19 cellular contexts compared by ENCODE assay signal in the genomic region with DNA sequence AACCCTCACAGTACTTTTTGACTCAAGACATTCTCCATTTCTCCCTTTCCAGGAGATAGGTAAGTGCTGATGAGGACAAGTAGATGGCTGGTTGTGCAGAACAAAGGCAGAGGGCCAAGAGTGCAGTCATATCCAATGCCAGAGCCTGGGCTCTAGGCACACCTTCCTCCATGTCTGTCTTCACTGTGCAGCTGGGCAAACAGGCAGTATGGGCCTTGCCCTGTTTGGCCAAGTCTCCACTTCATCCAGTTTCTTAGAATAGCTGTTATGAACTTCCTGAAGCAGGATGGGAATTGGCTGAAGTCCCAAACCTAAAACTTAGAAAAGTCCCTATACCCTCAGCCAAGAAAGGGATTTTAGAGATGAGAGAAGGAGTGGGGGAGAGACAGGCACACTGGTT. TPM values are rescaled to one million over a fixed set of nuclear protein-coding genes. Genes with fewer than 3 reads are reported as not detected.
DNase-seq lines count a peak whose midpoint lies in the region; ATAC-seq and TF ChIP-seq lines count a peak whose summit lies in the region.
"Had no signal": no experiment of that assay in that cellular context is flagged by ENCODE, and none has a peak within 500 bp of the region (broad histone marks: within the 10 kb centered on the region; RNA-seq: fewer than 3 reads in every experiment).

No MANE protein-coding gene starts in this region.

- no peaks in the 10 kb centered on the region for H3K79me2 ChIP-seq in mammary epithelial cell (ENCODE audit: insufficient read depth, low read length)

- H3K23ac ChIP-seq in mesenchymal stem cell (ENCODE audit: low read length in 2 of 2), result no peak overlapping the region

- dilution Hi-C loops in mammary epithelial cell (cut with HindIII; ENCODE audit: low sequenced_read_pairs), result loop anchor here (25.0 kb wide), 1 partner anchor 402 kb away; no protein-coding TSS in a partner anchor

- no peak overlapping the region for H3K18ac ChIP-seq in mesenchymal stem cell (ENCODE audit: low read depth in 1 of 2, low read length in 2 of 2)

- no peak overlapping the region for H2AFZ ChIP-seq in mammary epithelial cell (ENCODE audit: low read depth, low read length)
- no peak overlapping the region for H2AFZ ChIP-seq in mesenchymal stem cell (ENCODE audit: low read depth, low read length)
- H2AFZ ChIP-seq: GM23248 had no signal

- H3K4me3 Mint-ChIP-seq in MCF 10A (ENCODE audit: unreplicated experiment), result no peak overlapping the region
- H3K4me3 Mint-ChIP-seq: CD14-positive monocyte; CD4-positive, alpha-beta memory T cell had no signal

- TF ChIP-seq CTCF in MCF 10A (IDR thresholded peaks at IDR 0.05; ENCODE audit: unreplicated experiment), result no peak
- no peak for TF ChIP-seq CTCF in mammary epithelial cell (conservative IDR thresholded peaks at IDR 0.05 in 1 of 2, IDR thresholded peaks at IDR 0.05 in 1 of 2; ENCODE audit: extremely low read depth in 1 of 2, insufficient read depth in 1 of 2, low read depth in 1 of 2, low read length in 2 of 2)

- intact Hi-C loops in MCF 10A (cut with micrococcal nuclease), result no loop called here
- intact Hi-C loops in mammary epithelial cell (cut with micrococcal nuclease), result no loop called here

- H2AK5ac ChIP-seq in mesenchymal stem cell (ENCODE audit: low read length, severe bottlenecking), result no peak overlapping the region

- H3K79me1 ChIP-seq in mesenchymal stem cell (replicated peaks; ENCODE audit: low read length, poor library complexity, severe bottlenecking), result no peaks in the 10 kb centered on the region

- peak; percentile 6 for DNase-seq in MCF 10A (ENCODE audit: unreplicated experiment)
- no peak for DNase-seq in mammary epithelial cell
- no peak for DNase-seq in mesenchymal stem cell
- DNase-seq in T-helper 2 cell, result no peak
- DNase-seq in SKM-1 treated with dmso at 0.1 percent for 144 hours (lab: John Stamatoyannopoulos, UW; ENCODE audit: unreplicated experiment), result no peak
- DNase-seq: Calu3; CD4-positive, alpha-beta memory T cell; DND-41; EL; GM23248 had no signal

- H3K9ac ChIP-seq in mammary epithelial cell (ENCODE audit: insufficient read depth, low read length) (no peak overlapping the region), mesenchymal stem cell (ENCODE audit: low read length) (no peak overlapping the region)
- H3K9ac ChIP-seq: BLaER1, GM23248 had no signal

- H2BK12ac ChIP-seq in mesenchymal stem cell (ENCODE audit: low read length in 2 of 2), result no peak overlapping the region

- BruUV-seq in MCF 10A (replicated peaks; lab: Mats Ljungman, UMichigan) (no TSS peak), mammary epithelial cell (replicated peaks; lab: Mats Ljungman, UMichigan) (no TSS peak)

- H4K8ac ChIP-seq in mesenchymal stem cell (ENCODE audit: low read length), result peak overlapping the region; percentile 67

- no peaks in the 10 kb centered on the region for H3K36me3 Mint-ChIP-seq in MCF 10A (ENCODE audit: insufficient read depth, unreplicated experiment)
- H3K36me3 Mint-ChIP-seq: CD14-positive monocyte had no signal

- ATAC-seq in esophagus mucosa (peak; percentile 40), HG02588 (IDR thresholded peaks at IDR 0.05; ENCODE audit: unreplicated experiment) (no peak), GM21447 (IDR thresholded peaks at IDR 0.05; ENCODE audit: unreplicated experiment) (no peak)
- ATAC-seq: GM12878 had no signal

- H4K91ac ChIP-seq in mesenchymal stem cell (ENCODE audit: low read length), result no peak overlapping the region

- no peak overlapping the region for H2BK5ac ChIP-seq in mesenchymal stem cell (ENCODE audit: low read depth, low read length, poor library complexity, severe bottlenecking)

- H3K27me3 ChIP-seq in mammary epithelial cell (ENCODE audit: insufficient read depth, low read length) (no peaks in the 10 kb centered on the region), mesenchymal stem cell (ENCODE audit: control insufficient read depth in 1 of 2, insufficient read depth in 1 of 2, low read length in 2 of 2) (peaks cover 0 to 4% of the 10 kb centered on the region in 2 experiments)
- H3K27me3 ChIP-seq: BLaER1 had no signal

- H3K27me3 Mint-ChIP-seq in MCF 10A (ENCODE audit: insufficient read depth, unreplicated experiment), result no peaks in the 10 kb centered on the region
- H3K27me3 Mint-ChIP-seq: CD4-positive, alpha-beta memory T cell had no signal

- no peak overlapping the region for H2BK15ac ChIP-seq in mesenchymal stem cell (ENCODE audit: low read depth, poor library complexity, severe bottlenecking)

- H2BK120ac ChIP-seq in mesenchymal stem cell (ENCODE audit: low read depth, low read length), result no peak overlapping the region

- no peaks in the 10 kb centered on the region for H3K4me1 ChIP-seq in mammary epithelial cell (ENCODE audit: insufficient read depth, low read length)
- H3K4me1 ChIP-seq in mesenchymal stem cell (ENCODE audit: control insufficient read depth, insufficient read depth, low read depth, low read length), result no peaks in the 10 kb centered on the region
- H3K4me1 ChIP-seq: BLaER1, HAP-1 had no signal

- peaks cover 8% of the 10 kb centered on the region for H3K4me1 Mint-ChIP-seq in MCF 10A (ENCODE audit: insufficient read depth, unreplicated experiment)
- H3K4me1 Mint-ChIP-seq: CD14-positive monocyte; CD4-positive, alpha-beta memory T cell had no signal

- no peak overlapping the region for H3K14ac ChIP-seq in mesenchymal stem cell (ENCODE audit: low read length in 2 of 2)

- H3K27ac Mint-ChIP-seq in MCF 10A (ENCODE audit: low read depth, unreplicated experiment), result no peak overlapping the region
- H3K27ac Mint-ChIP-seq: CD14-positive monocyte; CD4-positive, alpha-beta memory T cell had no signal

- CTCF ChIA-PET in MCF 10A (lab: Yijun Ruan, JAX), result interaction anchor here (1.3 kb wide), 1 partner anchor 10 kb away, joined by 4 read pairs; no protein-coding TSS in a partner anchor
- CTCF ChIA-PET in mammary epithelial cell (lab: Charles Lee; ENCODE audit: low non-redundant PET), result no interaction called here

- POLR2A ChIA-PET in MCF 10A (lab: Yijun Ruan, JAX), result no interaction called here

- H3K4me2 ChIP-seq in mammary epithelial cell (ENCODE audit: insufficient read depth, low read depth, low read length) (no peak overlapping the region), mesenchymal stem cell (ENCODE audit: low read length, poor library complexity, severe bottlenecking) (no peak overlapping the region)
- H3K4me2 ChIP-seq: BLaER1 had no signal

- H3K27ac ChIP-seq in mammary epithelial cell (ENCODE audit: insufficient read depth, low read depth, low read length) (no peak overlapping the region), mesenchymal stem cell (ENCODE audit: low read length, poor library complexity, severe bottlenecking) (no peak overlapping the region)
- H3K27ac ChIP-seq: 22Rv1, BLaER1, GM23248 had no signal

- H3K9me3 ChIP-seq in mammary epithelial cell (replicated peaks; ENCODE audit: insufficient read depth, low read length) (no peaks in the 10 kb centered on the region), mesenchymal stem cell (ENCODE audit: control insufficient read depth, low read length) (no peaks in the 10 kb centered on the region)
- H3K9me3 ChIP-seq: HAP-1 had no signal

- H3K9me3 Mint-ChIP-seq in MCF 10A (ENCODE audit: unreplicated experiment), result no peaks in the 10 kb centered on the region

- in situ Hi-C loops in mammary epithelial cell (cut with MboI; ENCODE audit: low sequenced_read_pairs in 2 of 2), result loop anchor here in 1 of 2 donors (25.0 kb wide), 1 partner anchor 177 kb away; no protein-coding TSS in a partner anchor

- H3K4ac ChIP-seq in mesenchymal stem cell (ENCODE audit: low read depth in 1 of 2, low read length in 2 of 2), result no peak overlapping the region

- H3K4me3 ChIP-seq in mammary epithelial cell (replicated peaks in 1 of 3; ENCODE audit: insufficient read depth in 1 of 3, low read depth in 2 of 3, low read length in 3 of 3), result no peak overlapping the region
- no peak overlapping the region for H3K4me3 ChIP-seq in mesenchymal stem cell (ENCODE audit: insufficient read depth in 1 of 2, low read depth in 1 of 2, low read length in 2 of 2)
- H3K4me3 ChIP-seq: BLaER1, GM12878, GM23248, HAP-1 had no signal

- H3K36me3 ChIP-seq in mammary epithelial cell (ENCODE audit: insufficient read depth, low read length) (no peaks in the 10 kb centered on the region), mesenchymal stem cell (ENCODE audit: control insufficient read depth in 1 of 2, insufficient read depth in 2 of 2, low read depth in 1 of 2, low read length in 2 of 2) (peaks cover 0 to 4% of the 10 kb centered on the region in 2 experiments)
- H3K36me3 ChIP-seq: HAP-1 had no signal

- no peaks in the 10 kb centered on the region for H4K20me1 ChIP-seq in mammary epithelial cell (ENCODE audit: insufficient read depth, low read length)
- H4K20me1 ChIP-seq: BLaER1 had no signal

RNA-seq across cellular contexts. Expression of a gene that starts 37.5 kb away (rescaled TPM):
- total RNA-seq in MCF 10A (2022) (14.1 and 16.9 TPM in 2 replicates), mammary epithelial cell (1 to 10 TPM in 1 of 2 donors, under 1 TPM in 1; 0.50 to 8.6 TPM), esophagus mucosa (1.9 TPM)
- polyA plus RNA-seq in mammary epithelial cell, result 1.6 TPM
- 3.3 TPM for polyA minus RNA-seq in mammary epithelial cell
- 0.08 TPM for polyA plus RNA-seq in mesenchymal stem cell (2013, experiment 1 of 2)
- polyA plus RNA-seq in mesenchymal stem cell (2013, experiment 2 of 2), result 0.10 TPM
- total RNA-seq: CD4-positive, alpha-beta memory T cell; G401; GM12878 had no signal
- polyA plus RNA-seq: CD14-positive monocyte; CD4-positive, alpha-beta memory T cell; GM12878 had no signal
